Comparison of ENCODE assay signal across 8 cellular contexts in genomic region chr1:31745071-31745897, GRCh38. TPM values are rescaled to one million over a fixed set of nuclear protein-coding genes. Genes with fewer than 3 reads are reported as not detected.
DNase-seq lines count a peak whose midpoint lies in the region; ATAC-seq, FAIRE-seq and TF ChIP-seq lines count a peak whose summit lies in the region.

No MANE protein-coding gene starts in this region.

- no peaks in the 10 kb centered on the region for H3K79me1 ChIP-seq in H1 (ENCODE audit: low read depth, low read length)

- no peak overlapping the region for H3K4ac ChIP-seq in H1 (replicated peaks; ENCODE audit: insufficient read length, low read depth, low read length)

- H2BK5ac ChIP-seq in H1 (ENCODE audit: low read depth, low read length) = no peak overlapping the region

- H4K5ac ChIP-seq in H1 (ENCODE audit: insufficient read length, low read depth, low read length) = no peak overlapping the region

- H3K27ac ChIP-seq in H1 (ENCODE audit: low read depth, low read length) (no peak overlapping the region), testis (no peak overlapping the region)

- DNase-seq in ACHN (peak; percentile 61), NCI-H226 (peak; percentile 74), H1 (ENCODE audit: low read depth in 1 of 2, low spot score in 2 of 2) (peak in 1 of 2 experiments; percentile 88), mesothelial cell of epicardium (ENCODE audit: low spot score in 2 of 2, unreplicated experiment in 2 of 2) (peak in 1 of 2 experiments; percentile 79), testis (peak; percentile 75)
- DNase-seq in activated CD4-positive, alpha-beta memory T cell treated with anti-CD3 and anti-CD28 coated beads, Interleukin-2, amount 10 ng/mL, durations not matched to agents 7 days and 5 days = peak; percentile 73

- peak; percentile 68 to 82 for TF ChIP-seq RAD21 in H1 (IDR thresholded peaks at IDR 0.05 in 1 of 2, conservative IDR thresholded peaks at IDR 0.05 in 1 of 2; ENCODE audit: low read depth in 2 of 2, low read length in 2 of 2)

- peak overlapping the region; percentile 54; the same call in 1 of the 2 replicates for H4K8ac ChIP-seq in H1 (ENCODE audit: extremely low read depth, insufficient read depth, low read length)

- H3K9ac ChIP-seq in H1 (replicated peaks in 1 of 4; ENCODE audit: extremely low read depth in 1 of 4, low read depth in 3 of 4, low read length in 3 of 4) = no peak overlapping the region

- H4K91ac ChIP-seq in H1 (replicated peaks; ENCODE audit: insufficient read length, low read length) = no peak overlapping the region

- no peak for FAIRE-seq in H1 (lab: Jason Lieb, UNC)

- H3K4me3 ChIP-seq in H1 (ENCODE audit: extremely low read depth in 1 of 4, insufficient read depth in 2 of 4, low read depth in 3 of 4, low read length in 4 of 4) = no peak overlapping the region
- H3K4me3 ChIP-seq in testis = no peak overlapping the region

- peaks cover 9% of the 10 kb centered on the region for H3K4me1 Mint-ChIP-seq in activated CD4-positive, alpha-beta memory T cell treated with anti-CD3 and anti-CD28 coated beads, Interleukin-2, amount 10 ng/mL, durations not matched to agents 7 days and 5 days
- H3K4me1 Mint-ChIP-seq in mesothelial cell of epicardium = peaks cover 22% of the 10 kb centered on the region

- no peak overlapping the region for H3K4me2 ChIP-seq in H1 (ENCODE audit: insufficient read depth in 1 of 2, low read depth in 2 of 2, low read length in 2 of 2)

- no peak overlapping the region for H3K23ac ChIP-seq in H1 (ENCODE audit: insufficient read length)

- no peak for TF ChIP-seq EP300 in H1 (IDR thresholded peaks at IDR 0.05; ENCODE audit: borderline replicate concordance in 1 of 2, low read depth in 2 of 2, low read length in 2 of 2)

- 50% methylated on average over 4 of the region's 4 CpGs; no CpG with 5 or more reads in 1 of the 2 experiments for WGBS in H1 (ENCODE audit: extremely low coverage in 1 of 2, insufficient coverage in 1 of 2, insufficient read length in 1 of 2, insufficient replicate concordance in 2 of 2, low coverage in 1 of 2, low lambda C conversion rate in 2 of 2, missing lambda C conversion rate in 1 of 2), 2 experiments
- WGBS in testis, 2 donors = 45 to 72% methylated on average over 2 to 4 of the region's 4 CpGs

- intact Hi-C loops in testis (cut with DNase I; ENCODE audit: low total_unique reads) = no loop called here

- peaks cover 0 to 8% (median 6%) of the 10 kb centered on the region in 4 experiments; a peak in 6 of 7 replicates for H3K4me1 ChIP-seq in H1 (replicated peaks in 1 of 4; ENCODE audit: control insufficient read depth in 3 of 4, insufficient read depth in 4 of 4, low read length in 3 of 4)
- peaks cover 25% of the 10 kb centered on the region for H3K4me1 ChIP-seq in testis

- no peaks in the 10 kb centered on the region for H3K36me3 Mint-ChIP-seq in activated CD4-positive, alpha-beta memory T cell treated with anti-CD3 and anti-CD28 coated beads, Interleukin-2, amount 10 ng/mL, durations not matched to agents 7 days and 5 days (ENCODE audit: low read depth)
- no peaks in the 10 kb centered on the region for H3K36me3 Mint-ChIP-seq in mesothelial cell of epicardium

- no peak overlapping the region for H3K27ac Mint-ChIP-seq in activated CD4-positive, alpha-beta memory T cell treated with anti-CD3 and anti-CD28 coated beads, Interleukin-2, amount 10 ng/mL, durations not matched to agents 7 days and 5 days
- H3K27ac Mint-ChIP-seq in mesothelial cell of epicardium = no peak overlapping the region

- H3K23me2 ChIP-seq in H1 (ENCODE audit: low read depth, low read length) = no peaks in the 10 kb centered on the region

- H2BK15ac ChIP-seq in H1 (ENCODE audit: low read length) = no peak overlapping the region

- peaks cover 10% of the 10 kb centered on the region for H3K27me3 Mint-ChIP-seq in activated CD4-positive, alpha-beta memory T cell treated with anti-CD3 and anti-CD28 coated beads, Interleukin-2, amount 10 ng/mL, durations not matched to agents 7 days and 5 days
- H3K27me3 Mint-ChIP-seq in mesothelial cell of epicardium (ENCODE audit: low read depth) = no peaks in the 10 kb centered on the region

- TF ChIP-seq POLR2A in H1 (IDR thresholded peaks at IDR 0.05; ENCODE audit: control extremely low read depth in 1 of 2, low read depth in 2 of 2, low read length in 2 of 2) = no peak
- TF ChIP-seq POLR2A in testis (IDR thresholded peaks at IDR 0.05) = no peak

- H2AK5ac ChIP-seq in H1 (ENCODE audit: low read depth, low read length) = no peak overlapping the region

- CTCF ChIA-PET in activated CD4-positive, alpha-beta memory T cell treated with anti-CD3 and anti-CD28 coated beads, Interleukin-2, amount 10 ng/mL, durations not matched to agents 7 days and 5 days (lab: Charles Lee) = interaction anchor here (0.8 to 2.6 kb wide), 22 partner anchors 10 to 219 kb away, joined by 3 to 17 read pairs (median 4); partner anchors contain the start of genes ADGRB2, COL16A1 and PEF1
- CTCF ChIA-PET in H1 (lab: Charles Lee; ENCODE audit: partially characterized antibody) = interaction anchor here (0.7 to 9.2 kb wide), 46 partner anchors 8 to 196 kb away, joined by 3 to 130 read pairs (median 6); partner anchors contain the start of gene COL16A1

- no peaks in the 10 kb centered on the region for H3K9me3 Mint-ChIP-seq in activated CD4-positive, alpha-beta memory T cell treated with anti-CD3 and anti-CD28 coated beads, Interleukin-2, amount 10 ng/mL, durations not matched to agents 7 days and 5 days
- H3K9me3 Mint-ChIP-seq in mesothelial cell of epicardium = no peaks in the 10 kb centered on the region

- no peak for ATAC-seq in GM21717 (IDR thresholded peaks at IDR 0.05; ENCODE audit: unreplicated experiment)

- in situ Hi-C loops in ACHN (cut with HindIII; ENCODE audit: low pct_ligation_motif_present, low pct_unique_long_range_greater_than_20kb, low sequenced_read_pairs) = no loop called here

- POLR2A ChIA-PET in activated CD4-positive, alpha-beta memory T cell treated with anti-CD3 and anti-CD28 coated beads, Interleukin-2, amount 10 ng/mL, durations not matched to agents 7 days and 5 days (lab: Charles Lee) = interaction anchor here (0.9 to 1.0 kb wide), 2 partner anchors 40 to 44 kb away, joined by 3 to 4 read pairs; no protein-coding TSS in a partner anchor
- POLR2A ChIA-PET in H1 (lab: Charles Lee; ENCODE audit: partially characterized antibody) = interaction anchor here (0.7 to 1.9 kb wide), 10 partner anchors 11 to 101 kb away, joined by 3 to 9 read pairs (median 3); partner anchors contain the start of gene PEF1

- H3K9me3 ChIP-seq in H1 (ENCODE audit: insufficient read depth in 2 of 2, low read depth in 1 of 2, low read length in 1 of 2) = no peaks in the 10 kb centered on the region
- no peaks in the 10 kb centered on the region for H3K9me3 ChIP-seq in testis

- H2BK20ac ChIP-seq in H1 (ENCODE audit: low read length) = no peak overlapping the region

- no peak overlapping the region for H3K14ac ChIP-seq in H1 (ENCODE audit: insufficient read length)

- TF ChIP-seq CTCF in GM12873 (IDR thresholded peaks at IDR 0.05; ENCODE audit: insufficient read depth, low read depth, low read length, missing control alignments) (peak; percentile 85), H1 (IDR thresholded peaks at IDR 0.05; ENCODE audit: control extremely low read depth in 1 of 3, insufficient read depth in 1 of 3, low read depth in 1 of 3, low read length in 3 of 3) (peak in 2 of 3 experiments; percentile 85 to 86; a peak in 3 of 4 replicates), mesothelial cell of epicardium (IDR thresholded peaks at IDR 0.05; ENCODE audit: unreplicated experiment) (peak; percentile 66), testis (IDR thresholded peaks at IDR 0.05) (peak; percentile 58 to 68 (median 64))

- no peaks in the 10 kb centered on the region for H3K36me3 ChIP-seq in H1 (ENCODE audit: control insufficient read depth in 2 of 4, insufficient read depth in 4 of 4, low read length in 3 of 4)
- H3K36me3 ChIP-seq in testis (ENCODE audit: low read depth, missing control alignments) = no peaks in the 10 kb centered on the region

- no peak overlapping the region for H2BK120ac ChIP-seq in H1 (replicated peaks; ENCODE audit: low read depth, low read length)

- no peak overlapping the region; the same call in 1 of the 2 replicates for H2BK12ac ChIP-seq in H1 (ENCODE audit: low read depth, low read length)

- H2AFZ ChIP-seq in H1 (ENCODE audit: low read length) = no peak overlapping the region

- no peak overlapping the region for H3K56ac ChIP-seq in H1 (replicated peaks; ENCODE audit: insufficient read length, low read depth, low read length)

- H3K4me3 Mint-ChIP-seq in activated CD4-positive, alpha-beta memory T cell treated with anti-CD3 and anti-CD28 coated beads, Interleukin-2, amount 10 ng/mL, durations not matched to agents 7 days and 5 days = no peak overlapping the region
- no peak overlapping the region for H3K4me3 Mint-ChIP-seq in mesothelial cell of epicardium

- no peak overlapping the region for H3K18ac ChIP-seq in H1 (ENCODE audit: extremely low read depth, low read length)

- H4K20me1 ChIP-seq in H1 (replicated peaks in 1 of 2; ENCODE audit: control insufficient read depth in 1 of 2, insufficient read depth in 2 of 2, low read length in 2 of 2) = peaks cover 0 to 3% of the 10 kb centered on the region in 2 experiments

- H3K27me3 ChIP-seq in H1 (replicated peaks in 1 of 4; ENCODE audit: control insufficient read depth in 3 of 4, extremely low read depth in 1 of 4, insufficient read depth in 3 of 4, low read length in 3 of 4) (no peaks in the 10 kb centered on the region), testis (no peaks in the 10 kb centered on the region)

- H3K79me2 ChIP-seq in H1 (ENCODE audit: control insufficient read depth in 1 of 2, insufficient read depth in 2 of 2, low read length in 2 of 2) = no peaks in the 10 kb centered on the region

RNA-seq across cellular contexts. Expression of gene ADGRB2, which starts 18.9 kb away (rescaled TPM):
- total RNA-seq in activated CD4-positive, alpha-beta memory T cell treated with anti-CD3 and anti-CD28 coated beads, Interleukin-2, amount 10 ng/mL, durations not matched to agents 7 days and 5 days = under 1 TPM; 0.68 to 0.81 TPM
- total RNA-seq in H1 (2021; fragmentation: NEBNext Ultra II Directional; extraction: Animal tissue kit (Norgen Biotek cat#: 25700)) = 25.8 and 26.2 TPM in 2 replicates
- polyA plus RNA-seq in H1 (2011; rRNA removed) = 15.6 and 29.0 TPM in 2 replicates
- 20.6 TPM for polyA plus RNA-seq in H1 (2011; cell fraction: cytosol; rRNA removed)
- polyA plus RNA-seq in H1 (2011; cell fraction: nucleus; rRNA removed) = 126 TPM
- polyA plus RNA-seq in H1 (2012, experiment 1 of 2) = 17.3 to 29.1 TPM (median 22.1 TPM) in 4 replicates
- polyA plus RNA-seq in H1 (2012, experiment 2 of 2) = 15.4 TPM
- polyA plus RNA-seq in H1 (2013, experiment 1 of 2) = 13.4 TPM
- polyA plus RNA-seq in H1 (2013, experiment 2 of 2) = 13.0 TPM
- polyA minus RNA-seq in H1 (2011; rRNA and poly(A)+ RNA removed) = 7.5 and 9.4 TPM in 2 replicates
- 14.0 TPM for polyA minus RNA-seq in H1 (2011; cell fraction: cytosol; rRNA and poly(A)+ RNA removed)
- 22.9 TPM for polyA minus RNA-seq in H1 (2011; cell fraction: nucleus; rRNA and poly(A)+ RNA removed)
- total RNA-seq in mesothelial cell of epicardium = 21.5 to 24.0 TPM (median 21.9 TPM) in 3 replicates
- total RNA-seq in testis = 10 to 100 TPM; 15.7 to 18.0 TPM
- polyA plus RNA-seq in testis (ENCODE audit: insufficient read depth, low read depth, low replicate concordance) = 11.8 TPM

RNA-seq across cellular contexts. Expression of gene COL16A1, which starts 41.5 kb away (rescaled TPM):
- total RNA-seq in activated CD4-positive, alpha-beta memory T cell treated with anti-CD3 and anti-CD28 coated beads, Interleukin-2, amount 10 ng/mL, durations not matched to agents 7 days and 5 days = not detected
- total RNA-seq in H1 (2021; fragmentation: NEBNext Ultra II Directional; extraction: Animal tissue kit (Norgen Biotek cat#: 25700)) = 7.9 and 10.5 TPM in 2 replicates
- 2.0 and 3.4 TPM in 2 replicates for polyA plus RNA-seq in H1 (2011; rRNA removed)
- 4.3 TPM for polyA plus RNA-seq in H1 (2011; cell fraction: cytosol; rRNA removed)
- polyA plus RNA-seq in H1 (2011; cell fraction: nucleus; rRNA removed) = 31.3 TPM
- 6.8 to 10.8 TPM (median 7.9 TPM) in 4 replicates for polyA plus RNA-seq in H1 (2012, experiment 1 of 2)
- 2.9 TPM for polyA plus RNA-seq in H1 (2012, experiment 2 of 2)
- 4.2 TPM for polyA plus RNA-seq in H1 (2013, experiment 1 of 2)
- polyA plus RNA-seq in H1 (2013, experiment 2 of 2) = 3.6 TPM
- polyA minus RNA-seq in H1 (2011; rRNA and poly(A)+ RNA removed) = 3.3 and 4.2 TPM in 2 replicates
- polyA minus RNA-seq in H1 (2011; cell fraction: cytosol; rRNA and poly(A)+ RNA removed) = 6.8 TPM
- polyA minus RNA-seq in H1 (2011; cell fraction: nucleus; rRNA and poly(A)+ RNA removed) = 8.7 TPM
- 365 to 389 TPM (median 380 TPM) in 3 replicates for total RNA-seq in mesothelial cell of epicardium
- 100 to 1,000 TPM; 101 to 120 TPM for total RNA-seq in testis
- polyA plus RNA-seq in testis (ENCODE audit: insufficient read depth, low read depth, low replicate concordance) = 96.4 TPM

Comparison
In these comparisons a context has a peak if more than half of its experiments do, and no peak if none do; other contexts are left out.
1. RNA of gene ADGRB2, which starts 18.9 kb away (total RNA-seq): 25.8 to 26.2 TPM in H1, 21.5 to 24.0 TPM in mesothelial cell of epicardium and 15.7 to 18.0 TPM in testis; 0.68 to 0.81 TPM in activated CD4-positive, alpha-beta memory T cell treated with anti-CD3 and anti-CD28 coated beads, Interleukin-2, amount 10 ng/mL, durations not matched to agents 7 days and 5 days; every median in the first group is over 4 times any median in the second.
2. Peak in every context shown above with its lines, with median percentiles within 50 percentile points of each other: CTCF ChIP-seq.